In genomic region chr14:77140343-77140936, GRCh38 we compare ENCODE assay signal across 12 cellular contexts. TPM values are rescaled to one million over a fixed set of nuclear protein-coding genes. Genes with fewer than 3 reads are reported as not detected.
DNase-seq lines count a peak whose midpoint lies in the region; TF ChIP-seq lines count a peak whose summit lies in the region.
"Had no signal": no experiment of that assay in that cellular context is flagged by ENCODE, and none has a peak within 500 bp of the region (broad histone marks: within the 10 kb centered on the region; RNA-seq: fewer than 3 reads in every experiment).

No MANE protein-coding gene starts in this region.

- no peak overlapping the region for H3K23ac ChIP-seq in mesendoderm (ENCODE audit: low read length)

- H3K79me2 ChIP-seq in mesendoderm (ENCODE audit: control insufficient read depth, insufficient read depth, low read length): no peaks in the 10 kb centered on the region

- DNase-seq in AG04449 (ENCODE audit: low read depth, low spot score) (no peak), ELR (ENCODE audit: low read depth) (peak; percentile 21), mesendoderm (no peak), 8988T (no peak), NCI-H446 treated with DMSO at 0.1 percent for 48 hours (lab: John Stamatoyannopoulos, UW) (no peak), NCI-H128 (lab: John Stamatoyannopoulos, UW; ENCODE audit: unreplicated experiment) (no peak)
- no peak for DNase-seq in activated CD4-positive, alpha-beta memory T cell treated with anti-CD3 and anti-CD28 coated beads for 36 hours
- no peak for DNase-seq in activated T-helper 1 cell treated with anti-CD3 and anti-CD28 coated beads, Interleukin-12 subunit alpha, Interleukin-12 subunit beta, Interleukin-2, Interleukin-4 antibody, amounts not matched to agents 30 ng/mL and 10 ng/mL and 1 ng/mL, durations not matched to agents 14 hours and 24 hours and 36 hours (ENCODE audit: low spot score)

- H3K27ac Mint-ChIP-seq in activated CD4-positive, alpha-beta memory T cell treated with anti-CD3 and anti-CD28 coated beads for 36 hours: no peak overlapping the region
- H3K27ac Mint-ChIP-seq in activated T-helper 1 cell treated with anti-CD3 and anti-CD28 coated beads, Interleukin-12 subunit alpha, Interleukin-12 subunit beta, Interleukin-2, Interleukin-4 antibody, amounts not matched to agents 30 ng/mL and 10 ng/mL and 1 ng/mL, durations not matched to agents 14 hours and 24 hours and 36 hours: no peak overlapping the region

- H3K18ac ChIP-seq in mesendoderm (ENCODE audit: low read length): no peak overlapping the region

- peak overlapping the region; percentile 25 for H3K4me3 Mint-ChIP-seq in activated CD4-positive, alpha-beta memory T cell treated with anti-CD3 and anti-CD28 coated beads for 36 hours
- H3K4me3 Mint-ChIP-seq in activated T-helper 1 cell treated with anti-CD3 and anti-CD28 coated beads, Interleukin-12 subunit alpha, Interleukin-12 subunit beta, Interleukin-2, Interleukin-4 antibody, amounts not matched to agents 30 ng/mL and 10 ng/mL and 1 ng/mL, durations not matched to agents 14 hours and 24 hours and 36 hours: no peak overlapping the region

- CTCF ChIA-PET in AG04449 (lab: Yijun Ruan, JAX): interaction anchor here (1.2 to 1.4 kb wide), 2 partner anchors 12 to 30 kb away, joined by 3 read pairs; no protein-coding TSS in a partner anchor
- CTCF ChIA-PET in activated CD4-positive, alpha-beta memory T cell treated with anti-CD3 and anti-CD28 coated beads for 36 hours (lab: Charles Lee): interaction anchor here (1.0 to 4.9 kb wide), 8 partner anchors 9 to 175 kb away, joined by 3 to 29 read pairs (median 6); no protein-coding TSS in a partner anchor

- POLR2A ChIA-PET in AG04449 (lab: Yijun Ruan, JAX): no interaction called here
- POLR2A ChIA-PET in activated CD4-positive, alpha-beta memory T cell treated with anti-CD3 and anti-CD28 coated beads for 36 hours (lab: Charles Lee): no interaction called here

- peak overlapping the region; percentile 50 for H3K9ac ChIP-seq in mesendoderm (ENCODE audit: low read length)

- H3K9me3 Mint-ChIP-seq in activated CD4-positive, alpha-beta memory T cell treated with anti-CD3 and anti-CD28 coated beads for 36 hours: no peaks in the 10 kb centered on the region
- no peaks in the 10 kb centered on the region for H3K9me3 Mint-ChIP-seq in activated T-helper 1 cell treated with anti-CD3 and anti-CD28 coated beads, Interleukin-12 subunit alpha, Interleukin-12 subunit beta, Interleukin-2, Interleukin-4 antibody, amounts not matched to agents 30 ng/mL and 10 ng/mL and 1 ng/mL, durations not matched to agents 14 hours and 24 hours and 36 hours

- H3K27me3 ChIP-seq in mesendoderm (ENCODE audit: insufficient read depth, low read length, poor library complexity): no peaks in the 10 kb centered on the region

- no peak overlapping the region for H2BK120ac ChIP-seq in mesendoderm (ENCODE audit: low read depth, low read length)

- H2AK5ac ChIP-seq in mesendoderm (ENCODE audit: low read length): no peak overlapping the region

- H3K27ac ChIP-seq in mesendoderm (ENCODE audit: low read depth, low read length): no peak overlapping the region
- H3K27ac ChIP-seq: tibial artery had no signal

- H4K5ac ChIP-seq in mesendoderm (ENCODE audit: low read length): no peak overlapping the region

- no peaks in the 10 kb centered on the region for H3K36me3 ChIP-seq in mesendoderm (ENCODE audit: control insufficient read depth, insufficient read depth, low read length)
- H3K36me3 ChIP-seq: tibial artery had no signal

- H3K79me1 ChIP-seq in mesendoderm (ENCODE audit: low read length): no peaks in the 10 kb centered on the region

- peaks cover 7% of the 10 kb centered on the region for H3K4me1 ChIP-seq in mesendoderm (ENCODE audit: control insufficient read depth, low read depth, low read length)

- H3K56ac ChIP-seq in mesendoderm (ENCODE audit: low read length): peak overlapping the region; percentile 78

- no peak overlapping the region for H4K8ac ChIP-seq in mesendoderm (ENCODE audit: low read depth, low read length)

- no CpG with 5 or more reads among the region's 41 CpGs for WGBS in mesendoderm (ENCODE audit: extremely low coverage, insufficient coverage, low lambda C conversion rate)

- intact Hi-C loops in activated CD4-positive, alpha-beta memory T cell treated with anti-CD3 and anti-CD28 coated beads for 36 hours (cut with micrococcal nuclease): no loop called here
- intact Hi-C loops in activated T-helper 1 cell treated with anti-CD3 and anti-CD28 coated beads, Interleukin-12 subunit alpha, Interleukin-12 subunit beta, Interleukin-2, Interleukin-4 antibody, amounts not matched to agents 30 ng/mL and 10 ng/mL and 1 ng/mL, durations not matched to agents 14 hours and 24 hours and 36 hours (cut with micrococcal nuclease): no loop called here

- H3K4me3 ChIP-seq in AG04449 (ENCODE audit: low read depth, low read length) (peak overlapping the region; percentile 20), mesendoderm (ENCODE audit: low read length) (peak overlapping the region; percentile 16)
- H3K4me3 ChIP-seq: K562 had no signal

- TF ChIP-seq CTCF in AG04449 (IDR thresholded peaks at IDR 0.05; ENCODE audit: insufficient read depth, low read length, missing control alignments): no peak

- H2BK5ac ChIP-seq in mesendoderm (ENCODE audit: low read length): no peak overlapping the region

- H3K4me2 ChIP-seq in mesendoderm (ENCODE audit: low read length): peak overlapping the region; percentile 97

- no peak overlapping the region for H2BK15ac ChIP-seq in mesendoderm (replicated peaks; ENCODE audit: low read depth)

- H3K4me1 Mint-ChIP-seq in activated CD4-positive, alpha-beta memory T cell treated with anti-CD3 and anti-CD28 coated beads for 36 hours (ENCODE audit: low read depth): peaks cover 23% of the 10 kb centered on the region
- H3K4me1 Mint-ChIP-seq in activated T-helper 1 cell treated with anti-CD3 and anti-CD28 coated beads, Interleukin-12 subunit alpha, Interleukin-12 subunit beta, Interleukin-2, Interleukin-4 antibody, amounts not matched to agents 30 ng/mL and 10 ng/mL and 1 ng/mL, durations not matched to agents 14 hours and 24 hours and 36 hours (ENCODE audit: low read depth): peaks cover 10% of the 10 kb centered on the region

- peaks cover 66% of the 10 kb centered on the region for H3K27me3 Mint-ChIP-seq in activated CD4-positive, alpha-beta memory T cell treated with anti-CD3 and anti-CD28 coated beads for 36 hours
- H3K27me3 Mint-ChIP-seq in activated T-helper 1 cell treated with anti-CD3 and anti-CD28 coated beads, Interleukin-12 subunit alpha, Interleukin-12 subunit beta, Interleukin-2, Interleukin-4 antibody, amounts not matched to agents 30 ng/mL and 10 ng/mL and 1 ng/mL, durations not matched to agents 14 hours and 24 hours and 36 hours (ENCODE audit: insufficient read depth): peaks cover 71% of the 10 kb centered on the region

- H3K4ac ChIP-seq in mesendoderm (ENCODE audit: low read depth, low read length): no peak overlapping the region

- no peaks in the 10 kb centered on the region for H3K36me3 Mint-ChIP-seq in activated CD4-positive, alpha-beta memory T cell treated with anti-CD3 and anti-CD28 coated beads for 36 hours
- H3K36me3 Mint-ChIP-seq in activated T-helper 1 cell treated with anti-CD3 and anti-CD28 coated beads, Interleukin-12 subunit alpha, Interleukin-12 subunit beta, Interleukin-2, Interleukin-4 antibody, amounts not matched to agents 30 ng/mL and 10 ng/mL and 1 ng/mL, durations not matched to agents 14 hours and 24 hours and 36 hours (ENCODE audit: low read depth): no peaks in the 10 kb centered on the region

RNA-seq across cellular contexts. Expression of gene ZDHHC22, which starts 1.2 kb away (rescaled TPM):
- not detected for total RNA-seq in activated CD4-positive, alpha-beta memory T cell treated with anti-CD3 and anti-CD28 coated beads for 36 hours
- polyA plus RNA-seq in mesendoderm (2013, experiment 1 of 2): 9.1 TPM
- polyA plus RNA-seq in mesendoderm (2013, experiment 2 of 2): 10.0 TPM
- not detected in 2 replicates for total RNA-seq in activated T-helper 1 cell treated with anti-CD3 and anti-CD28 coated beads, Interleukin-12 subunit alpha, Interleukin-12 subunit beta, Interleukin-2, Interleukin-4 antibody, amounts not matched to agents 30 ng/mL and 10 ng/mL and 1 ng/mL, durations not matched to agents 14 hours and 24 hours and 36 hours
- total RNA-seq: glomerular endothelial cell; K562; T-helper 1 cell treated with Interleukin-12 subunit alpha and Interleukin-12 subunit beta and Interleukin-4 antibody, amounts not matched to agents 30 ng/mL and 1 ng/mL, for 36 hours had no signal
- polyA plus RNA-seq: K562 had no signal

RNA-seq across cellular contexts. Expression of gene TMEM63C, which starts 41.2 kb away (rescaled TPM):
- total RNA-seq in activated CD4-positive, alpha-beta memory T cell treated with anti-CD3 and anti-CD28 coated beads for 36 hours: 1 to 10 TPM in 1 of 2 experiments, under 1 TPM in 1; 0.80 to 1.7 TPM
- polyA plus RNA-seq in mesendoderm (2013, experiment 1 of 2): 2.3 TPM
- 2.1 TPM for polyA plus RNA-seq in mesendoderm (2013, experiment 2 of 2)
- 1.6 TPM in 2 replicates for total RNA-seq in activated T-helper 1 cell treated with anti-CD3 and anti-CD28 coated beads, Interleukin-12 subunit alpha, Interleukin-12 subunit beta, Interleukin-2, Interleukin-4 antibody, amounts not matched to agents 30 ng/mL and 10 ng/mL and 1 ng/mL, durations not matched to agents 14 hours and 24 hours and 36 hours
- total RNA-seq: K562 had no signal

RNA-seq across cellular contexts. Expression of gene CIPC, which starts 42.4 kb away (rescaled TPM):
- 1 to 10 TPM; 7.3 to 7.5 TPM for total RNA-seq in activated CD4-positive, alpha-beta memory T cell treated with anti-CD3 and anti-CD28 coated beads for 36 hours
- polyA plus RNA-seq in mesendoderm (2013, experiment 1 of 2): 12.6 TPM
- polyA plus RNA-seq in mesendoderm (2013, experiment 2 of 2): 13.2 TPM
- total RNA-seq in activated T-helper 1 cell treated with anti-CD3 and anti-CD28 coated beads, Interleukin-12 subunit alpha, Interleukin-12 subunit beta, Interleukin-2, Interleukin-4 antibody, amounts not matched to agents 30 ng/mL and 10 ng/mL and 1 ng/mL, durations not matched to agents 14 hours and 24 hours and 36 hours: 10.3 and 11.5 TPM in 2 replicates
